ENCODE assay signal across 8 cellular contexts in genomic region chr1:11013160-11013531, GRCh38. TPM values are rescaled to one million over a fixed set of nuclear protein-coding genes. Genes with fewer than 3 reads are reported as not detected.
DNase-seq lines count a peak whose midpoint lies in the region; ATAC-seq, FAIRE-seq and TF ChIP-seq lines count a peak whose summit lies in the region.

No MANE protein-coding gene starts in this region.

- peak overlapping the region; percentile 100 for H3K9ac ChIP-seq in HUES6 (ENCODE audit: low read length)

- peaks cover 24% of the 10 kb centered on the region for H3K36me3 Mint-ChIP-seq in CD4-positive, CD25-positive, alpha-beta regulatory T cell
- H3K36me3 Mint-ChIP-seq in mesothelial cell of epicardium: peaks cover 20% of the 10 kb centered on the region

- peak overlapping the region; percentile 91 for H3K4me3 ChIP-seq in CD4-positive, CD25-positive, alpha-beta regulatory T cell (ENCODE audit: low read depth, low read length)
- peak overlapping the region; percentile 100 for H3K4me3 ChIP-seq in HUES6 (ENCODE audit: low read depth, low read length)
- H3K4me3 ChIP-seq in brain microvascular endothelial cell (ENCODE audit: low read depth, low read length): peak overlapping the region; percentile 93

- H3K9me3 ChIP-seq in CD4-positive, CD25-positive, alpha-beta regulatory T cell (ENCODE audit: control insufficient read depth in 2 of 2, low read length in 2 of 2): no peaks in the 10 kb centered on the region
- H3K9me3 ChIP-seq in HUES6 (ENCODE audit: control insufficient read depth, insufficient read depth, low read depth, low read length): no peaks in the 10 kb centered on the region

- in situ Hi-C loops in brain microvascular endothelial cell (cut with HindIII; ENCODE audit: low pct_ligation_motif_present, low sequenced_read_pairs): no loop called here

- no peaks in the 10 kb centered on the region for H3K27me3 ChIP-seq in CD4-positive, CD25-positive, alpha-beta regulatory T cell (ENCODE audit: control insufficient read depth, insufficient read depth, low read length)
- H3K27me3 ChIP-seq in HUES6 (ENCODE audit: control insufficient read depth, insufficient read depth, low read length) (no peaks in the 10 kb centered on the region), brain microvascular endothelial cell (replicated peaks) (no peaks in the 10 kb centered on the region)

- H3K27me3 Mint-ChIP-seq in CD4-positive, CD25-positive, alpha-beta regulatory T cell: no peaks in the 10 kb centered on the region
- no peaks in the 10 kb centered on the region for H3K27me3 Mint-ChIP-seq in mesothelial cell of epicardium (ENCODE audit: low read depth)

- H3K27ac ChIP-seq in CD4-positive, CD25-positive, alpha-beta regulatory T cell (ENCODE audit: insufficient read depth, low read length, poor library complexity, severe bottlenecking): peak overlapping the region; percentile 91
- H3K27ac ChIP-seq in HUES6 (ENCODE audit: low read depth, low read length) (peak overlapping the region; percentile 100), brain microvascular endothelial cell (peak overlapping the region; percentile 99)

- peak overlapping the region in 2 of 3 donors; percentile 86 to 97 for H3K27ac Mint-ChIP-seq in CD4-positive, CD25-positive, alpha-beta regulatory T cell
- H3K27ac Mint-ChIP-seq in mesothelial cell of epicardium: peak overlapping the region; percentile 92

- peaks cover 46% of the 10 kb centered on the region for H3K4me1 ChIP-seq in CD4-positive, CD25-positive, alpha-beta regulatory T cell (ENCODE audit: control insufficient read depth, insufficient read depth, low read length, poor library complexity, severe bottlenecking)
- peaks cover 12% of the 10 kb centered on the region for H3K4me1 ChIP-seq in HUES6 (ENCODE audit: control insufficient read depth, insufficient read depth, low read length)

- H3K4me3 Mint-ChIP-seq in CD4-positive, CD25-positive, alpha-beta regulatory T cell: peak overlapping the region; percentile 92 to 97 (median 94)
- peak overlapping the region; percentile 78 for H3K4me3 Mint-ChIP-seq in mesothelial cell of epicardium

- TF ChIP-seq POLR2A in GM12892 (IDR thresholded peaks at IDR 0.05; ENCODE audit: low read depth, low read length): no peak

- DNase-seq in CD4-positive, CD25-positive, alpha-beta regulatory T cell: no peak
- DNase-seq in brain microvascular endothelial cell (peak; percentile 27), mesothelial cell of epicardium (ENCODE audit: low spot score in 2 of 2, unreplicated experiment in 2 of 2) (no peak), NCI-H2107 treated with DMSO at 0.1 percent for 48 hours (lab: John Stamatoyannopoulos, UW; ENCODE audit: unreplicated experiment) (no peak), GM12892 (ENCODE audit: insufficient read length) (no peak), NCI-H187 (lab: John Stamatoyannopoulos, UW) (no peak)

- no peak for FAIRE-seq in GM12892 (lab: Jason Lieb, UNC)

- TF ChIP-seq CTCF in brain microvascular endothelial cell (IDR thresholded peaks at IDR 0.05; ENCODE audit: low read depth, low read length, missing control alignments): no peak
- TF ChIP-seq CTCF in mesothelial cell of epicardium (IDR thresholded peaks at IDR 0.05; ENCODE audit: unreplicated experiment): no peak

- H3K9me3 Mint-ChIP-seq in CD4-positive, CD25-positive, alpha-beta regulatory T cell: no peaks in the 10 kb centered on the region
- no peaks in the 10 kb centered on the region for H3K9me3 Mint-ChIP-seq in mesothelial cell of epicardium

- ATAC-seq in CD4-positive, CD25-positive, alpha-beta regulatory T cell (ENCODE audit: low read depth in 2 of 2): no peak
- ATAC-seq in HG03135 (IDR thresholded peaks at IDR 0.05; ENCODE audit: unreplicated experiment): no peak

- H3K36me3 ChIP-seq in CD4-positive, CD25-positive, alpha-beta regulatory T cell (ENCODE audit: control insufficient read depth, insufficient read depth, low read length): peaks cover 41% of the 10 kb centered on the region
- H3K36me3 ChIP-seq in HUES6 (ENCODE audit: control insufficient read depth, insufficient read depth, low read length) (peaks cover 50% of the 10 kb centered on the region), brain microvascular endothelial cell (replicated peaks) (peaks cover 47% of the 10 kb centered on the region)

- peaks cover under 1 to 45% (median 21%) of the 10 kb centered on the region in 4 donors for H3K4me1 Mint-ChIP-seq in CD4-positive, CD25-positive, alpha-beta regulatory T cell
- H3K4me1 Mint-ChIP-seq in mesothelial cell of epicardium: peaks cover 17% of the 10 kb centered on the region

RNA-seq across cellular contexts. Expression of gene TARDBP, which starts 0.7 kb away (rescaled TPM):
- total RNA-seq in CD4-positive, CD25-positive, alpha-beta regulatory T cell: 132 TPM
- 10 to 100 TPM; 65.1 to 91.9 (median 74.8) TPM for polyA plus RNA-seq in CD4-positive, CD25-positive, alpha-beta regulatory T cell
- total RNA-seq in mesothelial cell of epicardium: 175 to 184 TPM (median 179 TPM) in 3 replicates
- 133 TPM for polyA plus RNA-seq in GM12892 (2012; ENCODE audit: missing spikeins)

RNA-seq across cellular contexts. Expression of gene MASP2, which starts 33.9 kb away (rescaled TPM):
- total RNA-seq in CD4-positive, CD25-positive, alpha-beta regulatory T cell: not detected
- polyA plus RNA-seq in CD4-positive, CD25-positive, alpha-beta regulatory T cell: under 1 TPM in 2 of 4 donors, not detected in 2; 0.15 to 0.29 TPM
- total RNA-seq in mesothelial cell of epicardium: 0.09 to 0.20 TPM in 2 of 3 replicates, not detected in the other
- 3.4 TPM for polyA plus RNA-seq in GM12892 (2012; ENCODE audit: missing spikeins)

RNA-seq across cellular contexts. Expression of gene SRM, which starts 46.7 kb away (rescaled TPM):
- total RNA-seq in CD4-positive, CD25-positive, alpha-beta regulatory T cell: 29.6 TPM
- polyA plus RNA-seq in CD4-positive, CD25-positive, alpha-beta regulatory T cell: 10 to 100 TPM; 61.7 to 89.6 (median 76.5) TPM
- 61.4 to 62.1 TPM (median 61.7 TPM) in 3 replicates for total RNA-seq in mesothelial cell of epicardium
- 64.6 TPM for polyA plus RNA-seq in GM12892 (2012; ENCODE audit: missing spikeins)
